Comparison of ENCODE assay signal across 6 cellular contexts in the genomic region with DNA sequence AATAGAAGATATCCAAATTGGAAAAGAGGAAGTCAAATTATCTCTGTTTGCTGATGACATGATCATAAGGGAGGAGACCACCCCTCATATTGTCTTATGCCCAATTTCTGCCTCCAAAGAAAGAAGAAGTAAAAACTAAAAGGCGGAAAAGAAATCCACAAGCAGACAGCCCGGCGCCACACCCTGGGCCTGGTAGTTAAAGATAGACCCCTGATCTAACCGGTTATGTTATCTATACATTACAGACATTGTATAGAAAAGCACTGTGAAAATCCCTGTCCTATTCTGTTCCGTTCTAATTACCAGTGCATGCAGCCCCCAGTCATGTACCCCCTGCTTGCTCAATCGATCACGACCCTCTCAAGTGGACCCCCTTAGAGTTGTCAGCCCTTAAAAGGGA. TPM values are rescaled to one million over a fixed set of nuclear protein-coding genes. Genes with fewer than 3 reads are reported as not detected.
"Had no signal": no experiment of that assay in that cellular context is flagged by ENCODE, and none has a peak within 500 bp of the region (broad histone marks: within the 10 kb centered on the region; RNA-seq: fewer than 3 reads in every experiment).

No MANE protein-coding gene starts in this region.

RNA-seq across cellular contexts. Expression of a gene that starts 22.8 kb away (rescaled TPM):
- total RNA-seq: colonic mucosa, dermis blood vessel endothelial cell, esophagus mucosa, gastrocnemius medialis had no signal
- polyA plus RNA-seq: endothelial cell of umbilical vein, hepatocyte had no signal
